ENCODE assay signal across 1 cellular context in genomic region chr6:147166360-147166944, GRCh38.
TF ChIP-seq lines count a peak whose summit lies in the region.

No MANE protein-coding gene starts in this region.

TF ChIP-seq in K562, 482 proteins besides CTCF, POLR2A, EP300 and RAD21 (continued from another document and continues in another):
- TF ChIP-seq RERE (CRISPR knock-in tag; IDR thresholded peaks at IDR 0.05; ENCODE audit: borderline replicate concordance) (no peak), ZNF589 (CRISPR knock-in tag; IDR thresholded peaks at IDR 0.05; ENCODE audit: low read depth) (peak; percentile 75), CBX2 (IDR thresholded peaks at IDR 0.05; ENCODE audit: insufficient read depth, low read length, poor library complexity, severe bottlenecking) (no peak), ZNF695 (CRISPR knock-in tag; IDR thresholded peaks at IDR 0.05) (no peak), SRF (CRISPR knock-in tag; IDR thresholded peaks at IDR 0.05) (peak; percentile 86 to 97), ELF1 (tag; IDR thresholded peaks at IDR 0.05) (peak; percentile 78), JUND (IDR thresholded peaks at IDR 0.05; ENCODE audit: borderline replicate concordance, low read depth, low read length) (peak; percentile 75; the same call in 1 of the 2 replicates), JUND (tag; IDR thresholded peaks at IDR 0.05; ENCODE audit: borderline replicate concordance, low read depth, low read length) (peak; percentile 52; the same call in 2 of the 3 replicates), BRF1 (IDR thresholded peaks at IDR 0.05; ENCODE audit: borderline replicate concordance, extremely low read depth, insufficient read length) (no peak), CREBBP (IDR thresholded peaks at IDR 0.05; ENCODE audit: low read depth, low read length) (no peak), CTBP1 (IDR thresholded peaks at IDR 0.05; ENCODE audit: borderline replicate concordance) (peak; percentile 42; the same call in 1 of the 2 replicates), ARID3A (IDR thresholded peaks at IDR 0.05; ENCODE audit: borderline replicate concordance, low read depth, low read length) (peak; percentile 84; the same call in 1 of the 2 replicates), TRIM24 (IDR thresholded peaks at IDR 0.05) (peak; percentile 79 to 87; a peak in 3 of 4 replicates), CREB5 (CRISPR knock-in tag; IDR thresholded peaks at IDR 0.05) (no peak), ZNF639 (CRISPR knock-in tag; conservative IDR thresholded peaks at IDR 0.05 in 1 of 2, IDR thresholded peaks at IDR 0.05 in 1 of 2) (peak in 1 of 2 experiments; percentile 70; a peak in 1 of 4 replicates), ASH1L (IDR thresholded peaks at IDR 0.05; ENCODE audit: borderline replicate concordance, low read depth, partially characterized antibody) (peak; percentile 84), MXD1 (CRISPR knock-in tag; IDR thresholded peaks at IDR 0.05; ENCODE audit: borderline replicate concordance, poor library complexity, severe bottlenecking) (no peak), NFIC (IDR thresholded peaks at IDR 0.05) (peak; percentile 86), ZBTB17 (CRISPR knock-in tag; IDR thresholded peaks at IDR 0.05) (0 out of 2 replicates have a peak, but pooled peaks have one; percentile 17), NR4A1 (CRISPR knock-in tag; IDR thresholded peaks at IDR 0.05) (no peak), NR4A1 (tag; IDR thresholded peaks at IDR 0.05) (peak; percentile 57; the same call in 1 of the 2 replicates), NRF1 (conservative IDR thresholded peaks at IDR 0.05 in 1 of 2, IDR thresholded peaks at IDR 0.05 in 1 of 2) (peak in 1 of 2 experiments; percentile 37; a peak in 1 of 4 replicates), PML (IDR thresholded peaks at IDR 0.05; ENCODE audit: low read length) (peak; percentile 81; the same call in 1 of the 2 replicates), STAT5A (IDR thresholded peaks at IDR 0.05; ENCODE audit: borderline replicate concordance, low read length) (peak; percentile 57; the same call in 1 of the 2 replicates), DPF2 (IDR thresholded peaks at IDR 0.05) (peak; percentile 93), ZNF197 (CRISPR knock-in tag; IDR thresholded peaks at IDR 0.05; ENCODE audit: low read depth) (0 out of 2 replicates have a peak, but pooled peaks have one; percentile 36), LCOR (CRISPR knock-in tag; IDR thresholded peaks at IDR 0.05) (peak; percentile 91), PKNOX1 (IDR thresholded peaks at IDR 0.05) (peak; percentile 96), TAF9B (IDR thresholded peaks at IDR 0.05; ENCODE audit: partially characterized antibody) (peak; percentile 43), E2F8 (IDR thresholded peaks at IDR 0.05; ENCODE audit: low read depth, partially characterized antibody) (no peak), BRD4 (IDR thresholded peaks at IDR 0.05) (peak; percentile 67; the same call in 1 of the 2 replicates), ETV5 (CRISPR knock-in tag; IDR thresholded peaks at IDR 0.05; ENCODE audit: low read depth) (0 out of 2 replicates have a peak, but pooled peaks have one; percentile 29), ZBTB2 (IDR thresholded peaks at IDR 0.05) (peak; percentile 83; the same call in 1 of the 2 replicates), KLF16 (IDR thresholded peaks at IDR 0.05) (peak; percentile 87), ZNF764 (CRISPR knock-in tag; IDR thresholded peaks at IDR 0.05; ENCODE audit: low read depth) (no peak), CREM (IDR thresholded peaks at IDR 0.05; ENCODE audit: low read depth) (peak; percentile 44; the same call in 1 of the 2 replicates), RNF2 (IDR thresholded peaks at IDR 0.05) (peak; percentile 93), LEF1 (IDR thresholded peaks at IDR 0.05) (peak; percentile 67), ZNF766 (CRISPR knock-in tag; conservative IDR thresholded peaks at IDR 0.05) (peak; percentile 95), SMAD4 (CRISPR knock-in tag; conservative IDR thresholded peaks at IDR 0.05) (peak; percentile 81), RBM25 (IDR thresholded peaks at IDR 0.05; ENCODE audit: low read depth, low read length, severe bottlenecking) (peak; percentile 81), FOSL1 (tag; conservative IDR thresholded peaks at IDR 0.05) (peak; percentile 41), DEAF1 (CRISPR knock-in tag; IDR thresholded peaks at IDR 0.05) (no peak), GATAD2B (IDR thresholded peaks at IDR 0.05; ENCODE audit: borderline replicate concordance) (peak; percentile 65)
